ENCODE assay signal across 8 cellular contexts in the genomic region with DNA sequence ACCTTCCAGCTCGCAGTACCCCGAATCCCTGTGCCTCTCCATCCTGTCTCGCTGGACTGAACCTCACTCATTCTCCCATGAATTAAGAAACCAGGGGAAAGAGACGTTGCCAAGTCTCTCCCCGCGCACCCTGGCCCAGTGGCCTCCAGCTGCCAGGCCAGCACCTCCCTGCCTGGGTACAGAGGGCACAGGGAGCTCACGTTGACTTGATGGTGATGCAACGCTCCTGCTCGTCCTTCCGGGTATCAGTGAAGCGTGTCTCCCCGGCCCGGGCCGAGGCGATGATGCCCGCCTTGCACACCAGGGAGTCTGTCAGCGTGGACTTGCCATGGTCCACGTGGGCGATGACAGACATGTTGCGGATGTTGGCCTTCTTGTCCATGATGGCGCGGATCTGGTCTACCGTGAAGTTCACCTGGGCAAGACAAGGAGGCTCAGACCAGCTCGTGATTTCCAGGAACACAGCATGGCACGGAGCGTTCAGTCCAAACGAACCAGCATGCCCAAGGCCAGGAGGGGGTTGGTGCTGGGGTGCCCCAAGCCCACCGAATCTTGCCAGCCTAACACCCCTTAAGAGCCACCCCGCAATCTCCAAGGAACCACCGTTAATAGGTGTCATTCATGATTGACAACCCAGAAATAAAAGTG. TPM values are rescaled to one million over a fixed set of nuclear protein-coding genes. Genes with fewer than 3 reads are reported as not detected.
DNase-seq lines count a peak whose midpoint lies in the region; ATAC-seq and TF ChIP-seq lines count a peak whose summit lies in the region.

No MANE protein-coding gene starts in this region.

- peak overlapping the region; percentile 94 to 95 for H3K4me3 Mint-ChIP-seq in activated T-cell treated with anti-CD3 and anti-CD28 coated beads, Interleukin-2, amount 50 U/mL, for 72 hours

- WGBS in heart right ventricle, 2 donors = 17 to 18% methylated on average over 30 of the region's 30 CpGs
- 13 to 33% methylated on average over 30 of the region's 30 CpGs for WGBS in sigmoid colon, 2 donors

- peak in 1 of 2 donors; percentile 3 for ATAC-seq in activated T-cell treated with anti-CD3 and anti-CD28 coated beads, Interleukin-2, amount 50 U/mL, for 72 hours (replicated peaks in 1 of 2)
- ATAC-seq in heart right ventricle = peak in 2 of 8 donors; percentile 11 to 19
- ATAC-seq in HG03432 (IDR thresholded peaks at IDR 0.05; ENCODE audit: unreplicated experiment) = no peak

- POLR2A ChIA-PET in BJ (lab: Charles Lee) = interaction anchor here (1.7 to 2.5 kb wide), 2 partner anchors 13 to 15 kb away, joined by 6 to 18 read pairs; a partner anchor contains a TSS
- POLR2A ChIA-PET in HEK293 (lab: Yijun Ruan, JAX) = interaction anchor here (1.4 to 8.3 kb wide), 3 partner anchors 13 to 200 kb away, joined by 3 to 258 read pairs (median 5); a partner anchor contains a TSS

- no peaks in the 10 kb centered on the region for H3K27me3 Mint-ChIP-seq in activated T-cell treated with anti-CD3 and anti-CD28 coated beads, Interleukin-2, amount 50 U/mL, for 72 hours (ENCODE audit: low read depth)

- TF ChIP-seq CTCF in BJ (IDR thresholded peaks at IDR 0.05; ENCODE audit: insufficient read depth, low read depth, low read length) (no peak), HEK293 (tag by site-specific recombination; IDR thresholded peaks at IDR 0.05) (no peak), heart right ventricle (IDR thresholded peaks at IDR 0.05) (no peak), sigmoid colon (IDR thresholded peaks at IDR 0.05) (no peak)

- peak overlapping the region; percentile 100 for H3K27ac ChIP-seq in HEK293 (ENCODE audit: extremely low read depth, low read depth, low read length)
- peak overlapping the region in 9 of 10 donors; percentile 89 to 100 (median 96) for H3K27ac ChIP-seq in heart right ventricle
- H3K27ac ChIP-seq in sigmoid colon = peak overlapping the region; percentile 92 to 96 (median 94)

- peaks cover 52% of the 10 kb centered on the region for H3K36me3 ChIP-seq in BJ (ENCODE audit: control insufficient read depth, insufficient read depth, low read length)
- peaks cover 22 to 59% of the 10 kb centered on the region in 2 experiments for H3K36me3 ChIP-seq in HEK293 (ENCODE audit: control insufficient read depth in 2 of 2, insufficient read depth in 1 of 2, low read length in 2 of 2)
- peaks cover 34 to 54% (median 51%) of the 10 kb centered on the region in 9 donors for H3K36me3 ChIP-seq in heart right ventricle
- H3K36me3 ChIP-seq in sigmoid colon = peaks cover 51 to 54% (median 53%) of the 10 kb centered on the region in 4 donors

- no peak for DNase-seq in BJ (ENCODE audit: low read depth)
- DNase-seq in activated T-cell treated with anti-CD3 and anti-CD28 coated beads, Interleukin-2, amount 50 U/mL, for 72 hours = no peak
- no peak for DNase-seq in heart right ventricle
- peak; percentile 71 for DNase-seq in sigmoid colon
- DNase-seq in iPS-NIHi11 (ENCODE audit: low spot score) = no peak
- DNase-seq in HPDE6-E6E7 (ENCODE audit: extremely low spot score) = no peak

- CTCF ChIA-PET in BJ (lab: Yijun Ruan, JAX) = interaction anchor here (1.4 to 2.6 kb wide), 5 partner anchors 12 to 220 kb away, joined by 4 to 10 read pairs (median 8); a partner anchor contains a TSS
- CTCF ChIA-PET in HEK293 (lab: Yijun Ruan, JAX) = no interaction called here

- H3K27me3 ChIP-seq in BJ (ENCODE audit: control insufficient read depth, insufficient read depth, low read length) (no peaks in the 10 kb centered on the region), heart right ventricle (no peaks in the 10 kb centered on the region), sigmoid colon (no peaks in the 10 kb centered on the region)

- TF ChIP-seq POLR2A in sigmoid colon (IDR thresholded peaks at IDR 0.05) = no peak

- H3K4me1 ChIP-seq in HEK293 (ENCODE audit: control insufficient read depth, insufficient read depth, low read length) (peaks cover 11% of the 10 kb centered on the region; the same call in 1 of the 2 replicates), heart right ventricle (peaks cover 6 to 64% (median 45%) of the 10 kb centered on the region in 9 donors), sigmoid colon (peaks cover 0 to 62% (median 49%) of the 10 kb centered on the region in 4 donors)

- peaks cover 74% of the 10 kb centered on the region for H3K4me1 Mint-ChIP-seq in activated T-cell treated with anti-CD3 and anti-CD28 coated beads, Interleukin-2, amount 50 U/mL, for 72 hours (ENCODE audit: low read depth)

- H3K9me3 Mint-ChIP-seq in activated T-cell treated with anti-CD3 and anti-CD28 coated beads, Interleukin-2, amount 50 U/mL, for 72 hours = no peaks in the 10 kb centered on the region

- H3K9me3 ChIP-seq in HEK293 (ENCODE audit: control insufficient read depth, insufficient read depth, low read depth, low read length) (no peaks in the 10 kb centered on the region), heart right ventricle (no peaks in the 10 kb centered on the region), sigmoid colon (no peaks in the 10 kb centered on the region)

- intact Hi-C loops in heart right ventricle (cut with DNase I) = loop anchor here in 7 of 10 donors (2.0 to 10.0 kb wide), 3 partner anchors 13 to 221 kb away; a partner anchor contains a TSS
- intact Hi-C loops in sigmoid colon (cut with DNase I) = loop anchor here (2.0 to 10.0 kb wide), 2 partner anchors 13 to 531 kb away; a partner anchor contains a TSS

- no peak for TF ChIP-seq EP300 in sigmoid colon (IDR thresholded peaks at IDR 0.05)

- H3K36me3 Mint-ChIP-seq in activated T-cell treated with anti-CD3 and anti-CD28 coated beads, Interleukin-2, amount 50 U/mL, for 72 hours (ENCODE audit: insufficient read depth in 2 of 2) = peaks cover 18 to 39% of the 10 kb centered on the region in 2 donors

- H3K27ac Mint-ChIP-seq in activated T-cell treated with anti-CD3 and anti-CD28 coated beads, Interleukin-2, amount 50 U/mL, for 72 hours = peak overlapping the region; percentile 97

- H3K4me3 ChIP-seq in BJ (ENCODE audit: low read depth, low read length) = peak overlapping the region; percentile 68
- peak overlapping the region; percentile 99 for H3K4me3 ChIP-seq in HEK293 (ENCODE audit: low read depth, low read length)
- H3K4me3 ChIP-seq in heart right ventricle = peak overlapping the region; percentile 85 to 100 (median 94)
- peak overlapping the region; percentile 70 to 86 (median 82) for H3K4me3 ChIP-seq in sigmoid colon

TF ChIP-seq in HEK293, 187 proteins besides CTCF, POLR2A, EP300 and RAD21 (continues in another document):
- TF ChIP-seq ZFHX2 (tag by site-specific recombination; conservative IDR thresholded peaks at IDR 0.05) (peak; percentile 68), KLF16 (tag by site-specific recombination; IDR thresholded peaks at IDR 0.05) (no peak), ZIC2 (tag by site-specific recombination; IDR thresholded peaks at IDR 0.05) (peak; percentile 58), ZNF510 (tag by site-specific recombination; IDR thresholded peaks at IDR 0.05; ENCODE audit: insufficient replicate concordance) (no peak), ZNF777 (tag by site-specific recombination; IDR thresholded peaks at IDR 0.05; ENCODE audit: borderline replicate concordance) (0 out of 2 replicates have a peak, but pooled peaks have one; percentile 11), YY1 (tag by site-specific recombination; IDR thresholded peaks at IDR 0.05) (peak; percentile 55; the same call in 1 of the 2 replicates), ZNF16 (tag by site-specific recombination; IDR thresholded peaks at IDR 0.05; ENCODE audit: low read depth) (no peak)

RNA-seq across cellular contexts. Expression of a gene that starts 1.2 kb away (rescaled TPM):
- 1,661 and 2,469 TPM in 2 replicates for polyA plus RNA-seq in BJ (2011; rRNA removed)
- polyA minus RNA-seq in BJ (2011; rRNA and poly(A)+ RNA removed) = 1,581 and 1,890 TPM in 2 replicates
- 1,000 to 10,000 TPM; 3,876 to 4,058 TPM for total RNA-seq in activated T-cell treated with anti-CD3 and anti-CD28 coated beads, Interleukin-2, amount 50 U/mL, for 72 hours
- total RNA-seq in heart right ventricle = 1,000 to 10,000 TPM; 1,845 to 2,887 (median 2,645) TPM
- polyA plus RNA-seq in heart right ventricle = 1,000 to 10,000 TPM in 1 of 2 donors, 100 to 1,000 TPM in 1; 704 to 1,279 TPM
- total RNA-seq in sigmoid colon = 1,000 to 10,000 TPM; 1,842 to 2,448 (median 2,055) TPM
- 1,000 to 10,000 TPM in 2 of 3 donors, 100 to 1,000 TPM in 1; 906 to 1,654 (median 1,225) TPM for polyA plus RNA-seq in sigmoid colon

RNA-seq across cellular contexts. Expression of a gene that starts 13.2 kb away (rescaled TPM):
- polyA plus RNA-seq in BJ (2011; rRNA removed) = 132 and 178 TPM in 2 replicates
- polyA minus RNA-seq in BJ (2011; rRNA and poly(A)+ RNA removed) = 95.0 and 99.1 TPM in 2 replicates
- 10 to 100 TPM; 33.8 to 45.9 TPM for total RNA-seq in activated T-cell treated with anti-CD3 and anti-CD28 coated beads, Interleukin-2, amount 50 U/mL, for 72 hours
- 100 to 1,000 TPM in 5 of 10 donors, 10 to 100 TPM in 5; 72.5 to 222 (median 99.5) TPM for total RNA-seq in heart right ventricle
- 100 to 1,000 TPM; 140 to 214 TPM for polyA plus RNA-seq in heart right ventricle
- 100 to 1,000 TPM in 3 of 4 donors, 10 to 100 TPM in 1; 91.3 to 167 (median 125) TPM for total RNA-seq in sigmoid colon
- polyA plus RNA-seq in sigmoid colon = 10 to 100 TPM; 38.4 to 66.8 (median 52.9) TPM

RNA-seq across cellular contexts. Expression of a gene that starts 23.5 kb away (rescaled TPM):
- polyA plus RNA-seq in BJ (2011; rRNA removed) (10.9 and 18.2 TPM in 2 replicates), heart right ventricle (10 to 100 TPM in 1 of 2 donors, 1 to 10 TPM in 1; 8.5 to 10.5 TPM), sigmoid colon (10 to 100 TPM in 2 of 3 donors, 1 to 10 TPM in 1; 7.2 to 21.8 (median 15.0) TPM)
- polyA minus RNA-seq in BJ (2011; rRNA and poly(A)+ RNA removed) = 10.9 and 14.0 TPM in 2 replicates
- 10 to 100 TPM; 33.4 TPM for total RNA-seq in activated T-cell treated with anti-CD3 and anti-CD28 coated beads, Interleukin-2, amount 50 U/mL, for 72 hours
- total RNA-seq in heart right ventricle (10 to 100 TPM; 11.5 to 22.8 (median 14.3) TPM), sigmoid colon (10 to 100 TPM; 16.5 to 29.9 (median 19.3) TPM)

RNA-seq across cellular contexts. Expression of a gene that starts 51.2 kb away (rescaled TPM):
- polyA plus RNA-seq in BJ (2011; rRNA removed) (not detected in 2 replicates), heart right ventricle (1,000 to 10,000 TPM; 1,128 to 1,168 TPM), sigmoid colon (1 to 10 TPM in 1 of 3 donors, under 1 TPM in 2; 0.19 to 2.4 (median 0.69) TPM)
- not detected in 2 replicates for polyA minus RNA-seq in BJ (2011; rRNA and poly(A)+ RNA removed)
- not detected for total RNA-seq in activated T-cell treated with anti-CD3 and anti-CD28 coated beads, Interleukin-2, amount 50 U/mL, for 72 hours
- total RNA-seq in heart right ventricle (1,000 to 10,000 TPM in 1 of 10 donors, 100 to 1,000 TPM in 9; 241 to 2,570 (median 640) TPM), sigmoid colon (under 1 TPM in 1 of 4 donors, not detected in 3; 0.71 TPM)
